In the genomic region with DNA sequence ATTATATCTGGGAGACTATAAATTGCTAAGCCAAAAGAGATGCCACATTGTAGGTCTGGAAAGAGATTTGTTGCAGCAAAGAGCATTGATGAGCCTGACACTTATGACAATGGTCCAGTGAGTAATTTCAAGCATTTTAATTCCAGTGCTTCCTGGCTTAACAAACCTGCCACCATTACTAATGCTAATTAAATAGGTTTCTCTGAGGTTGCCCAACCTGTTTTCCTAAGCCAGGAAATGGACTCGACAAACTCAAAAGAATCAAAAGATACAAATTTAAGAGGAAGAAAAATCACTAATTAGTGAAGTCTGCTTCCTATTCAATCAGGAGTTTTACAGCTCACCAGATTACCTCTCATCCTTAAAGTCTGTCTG, we compare ENCODE assay signal across 17 cellular contexts.
"Had no signal": no experiment of that assay in that cellular context is flagged by ENCODE, and none has a peak within 500 bp of the region (broad histone marks: within the 10 kb centered on the region; RNA-seq: fewer than 3 reads in every experiment).

No MANE protein-coding gene starts in this region.

- ATAC-seq: activated naive CD4-positive, alpha-beta T cell treated with anti-CD3 and anti-CD28 coated beads, Interleukin-2, amount 50 U/mL, for 72 hours; gastroesophageal sphincter; naive thymus-derived CD4-positive, alpha-beta T cell; stimulated activated naive CD8-positive, alpha-beta T cell treated with anti-CD3 and anti-CD28 coated beads, Interleukin-15, Interleukin-2, amounts not matched to agents 100 U/mL and 50 U/mL, for 24 hours had no signal

- H3K36me3 ChIP-seq: neural progenitor cell, prostate gland had no signal

- DNase-seq: activated CD4-positive, alpha-beta T cell treated with anti-CD3 and anti-CD28 coated beads, Interleukin-2, amount 50 U/mL, for 4 hours; activated gamma-delta T cell treated with Interleukin-2 at 50 U/mL for 16 hours; adrenal gland; dermis blood vessel endothelial cell; effector memory CD4-positive, alpha-beta T cell; heart left ventricle; mesenchymal stem cell; naive thymus-derived CD4-positive, alpha-beta T cell; right cardiac atrium; stimulated activated naive CD8-positive, alpha-beta T cell treated with anti-CD3 and anti-CD28 coated beads, Interleukin-15, Interleukin-2, amounts not matched to agents 100 U/mL and 50 U/mL, for 24 hours; substantia nigra; tibial artery had no signal

- H2AFZ ChIP-seq: neural progenitor cell had no signal

- H3K4me1 ChIP-seq: adrenal gland, prostate gland had no signal

- H3K4me2 ChIP-seq: neural progenitor cell had no signal

- H3K4me3 Mint-ChIP-seq: activated T-helper 1 cell treated with anti-CD3 and anti-CD28 coated beads, Interleukin-12 subunit alpha, Interleukin-12 subunit beta, Interleukin-2, Interleukin-4 antibody, amounts not matched to agents 30 ng/mL and 10 ng/mL and 1 ng/mL, durations not matched to agents 14 hours and 24 hours and 36 hours; naive thymus-derived CD4-positive, alpha-beta T cell; neural progenitor cell had no signal

- H3K27ac Mint-ChIP-seq: activated naive CD4-positive, alpha-beta T cell treated with anti-CD3 and anti-CD28 coated beads, Interleukin-2, amount 50 U/mL, for 72 hours; activated T-helper 1 cell treated with anti-CD3 and anti-CD28 coated beads, Interleukin-12 subunit alpha, Interleukin-12 subunit beta, Interleukin-2, Interleukin-4 antibody, amounts not matched to agents 30 ng/mL and 10 ng/mL and 1 ng/mL, durations not matched to agents 14 hours and 24 hours and 36 hours; naive thymus-derived CD4-positive, alpha-beta T cell; neural progenitor cell had no signal

- H3K36me3 Mint-ChIP-seq: activated naive CD4-positive, alpha-beta T cell treated with anti-CD3 and anti-CD28 coated beads, Interleukin-2, amount 50 U/mL, for 72 hours had no signal

- H3K9ac ChIP-seq: neural progenitor cell had no signal

- H3K9me3 ChIP-seq: adrenal gland, gastroesophageal sphincter, heart left ventricle, prostate gland, tibial artery had no signal

- H3K27me3 ChIP-seq: adrenal gland, gastroesophageal sphincter, heart left ventricle, neural progenitor cell, tibial artery had no signal

- H3K9me3 Mint-ChIP-seq: activated naive CD4-positive, alpha-beta T cell treated with anti-CD3 and anti-CD28 coated beads, Interleukin-2, amount 50 U/mL, for 72 hours; activated T-helper 1 cell treated with anti-CD3 and anti-CD28 coated beads, Interleukin-12 subunit alpha, Interleukin-12 subunit beta, Interleukin-2, Interleukin-4 antibody, amounts not matched to agents 30 ng/mL and 10 ng/mL and 1 ng/mL, durations not matched to agents 14 hours and 24 hours and 36 hours; naive thymus-derived CD4-positive, alpha-beta T cell; neural progenitor cell had no signal

- H3K27ac ChIP-seq: adrenal gland, gastroesophageal sphincter, neural progenitor cell, prostate gland had no signal

- H3K4me3 ChIP-seq: adrenal gland, gastroesophageal sphincter, heart left ventricle, neural progenitor cell, prostate gland, tibial artery had no signal
